25 cellular contexts compared by ENCODE assay signal in genomic region chr5:84718377-84718776, GRCh38.
"Had no signal": no experiment of that assay in that cellular context is flagged by ENCODE, and none has a peak within 500 bp of the region (broad histone marks: within the 10 kb centered on the region; RNA-seq: fewer than 3 reads in every experiment).

No MANE protein-coding gene starts in this region.

- H3K4me1 ChIP-seq: heart right ventricle, left lung, lower lobe of right lung, right atrium auricular region, uterus had no signal

- H3K4me2 ChIP-seq: smooth muscle cell had no signal

- H3K36me3 ChIP-seq: heart right ventricle, left lung, lower lobe of right lung, right atrium auricular region, uterus had no signal

- H3K4me3 ChIP-seq: heart right ventricle, left lung, lower lobe of right lung, right atrium auricular region, smooth muscle cell, uterus had no signal

- H3K27ac ChIP-seq: foreskin keratinocyte, heart right ventricle, left lung, lower lobe of right lung, right atrium auricular region, uterus had no signal

- H3K27me3 ChIP-seq: foreskin keratinocyte, heart right ventricle, left lung, right atrium auricular region, uterus had no signal

- DNase-seq: activated CD4-positive, alpha-beta memory T cell treated with anti-CD3 and anti-CD28 coated beads, Interleukin-2, amount 10 ng/mL, durations not matched to agents 7 days and 5 days; activated CD4-positive, alpha-beta T cell treated with anti-CD3 and anti-CD28 coated beads, Interleukin-2, amount 10 ng/mL, durations not matched to agents 24 days and 14 days; activated CD4-positive, CD25-positive, alpha-beta regulatory T cell treated with anti-CD3 and anti-CD28 coated beads, Interleukin-2, amount 50 U/mL, for 72 hours; activated CD8-positive, alpha-beta memory T cell treated with anti-CD3 and anti-CD28 coated beads, Interleukin-2, amount 50 U/mL, for 48 hours; activated gamma-delta T cell treated with Interleukin-2 at 50 U/mL for 16 hours; activated naive CD4-positive, alpha-beta T cell treated with anti-CD3 and anti-CD28 coated beads, Interleukin-2, amount 50 U/mL, for 16 hours; activated T-cell treated with anti-CD3 and anti-CD28 coated beads, Interleukin-2, amount 50 U/mL, for 4 hours; amniotic stem cell; caudate nucleus; effector memory CD4-positive, alpha-beta T cell; erythroblast; foreskin keratinocyte; heart right ventricle; left lung; lower lobe of right lung; mesendoderm; stimulated activated CD4-positive, alpha-beta T cell treated with anti-CD3 and anti-CD28 coated beads, Interleukin-1b, Interleukin-23, amount 100 ng/mL, for 48 hours; stimulated activated CD4-positive, alpha-beta T cell treated with anti-CD3 and anti-CD28 coated beads, Interleukin-4, amount 100 ng/mL, for 4 hours; stimulated activated CD8-positive, alpha-beta memory T cell treated with anti-CD3 and anti-CD28 coated beads, Interleukin-4, amount 100 ng/mL, for 48 hours; stimulated activated naive CD8-positive, alpha-beta T cell treated with anti-CD3 and anti-CD28 coated beads, Interleukin-15, amount 100 ng/mL, for 72 hours; substantia nigra; T-helper 9 cell; uterus had no signal
